ENCODE assay signal across 8 cellular contexts in the genomic region with DNA sequence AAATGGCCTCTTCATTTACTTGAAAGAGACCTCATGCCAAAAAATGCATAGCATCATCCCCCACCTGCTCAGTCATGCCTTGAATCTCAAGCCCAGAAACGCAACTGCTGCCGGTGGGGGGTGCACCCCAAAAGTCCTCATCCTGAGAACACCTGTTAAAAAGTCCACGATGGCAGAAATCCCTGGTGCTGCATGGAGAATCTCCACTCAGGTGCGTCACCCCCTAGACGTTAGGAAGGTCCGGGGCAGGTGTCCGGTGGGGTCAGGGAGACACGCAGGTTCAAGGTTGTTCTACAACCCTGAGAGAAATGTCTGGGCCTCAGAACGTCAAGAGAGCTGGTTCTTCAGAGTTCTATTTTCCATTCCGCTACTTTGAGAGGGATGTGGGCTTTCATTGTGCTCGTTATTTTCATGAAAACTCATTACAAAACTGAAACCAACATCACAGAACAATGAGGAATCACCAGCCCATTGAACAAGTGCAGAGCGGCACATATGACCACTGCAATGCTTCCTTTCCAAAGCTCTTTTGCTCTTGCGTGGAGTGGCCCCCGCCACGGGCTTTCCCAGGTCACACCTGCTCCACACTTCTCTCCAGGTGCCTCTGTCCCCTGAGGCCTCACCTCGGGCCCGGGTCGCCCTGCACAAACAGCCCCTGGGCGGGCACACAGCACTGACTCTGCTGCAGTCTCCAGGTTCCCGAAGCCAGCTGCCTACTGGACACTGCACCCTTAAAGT.
DNase-seq lines count a peak whose midpoint lies in the region; ATAC-seq and TF ChIP-seq lines count a peak whose summit lies in the region.

No MANE protein-coding gene starts in this region.

- intact Hi-C loops in CD14-positive monocyte (cut with micrococcal nuclease) (no loop called here), left colon (cut with DNase I, micrococcal nuclease) (no loop called here)

- peak; percentile 78 for ATAC-seq in GM19328 (IDR thresholded peaks at IDR 0.05; ENCODE audit: unreplicated experiment)
- peak; percentile 89 for ATAC-seq in HG03354 (IDR thresholded peaks at IDR 0.05; ENCODE audit: poor library complexity, severe bottlenecking, unreplicated experiment)
- peak; percentile 83 to 84 for ATAC-seq in activated T-cell treated with anti-CD3 and anti-CD28 coated beads, Interleukin-2, amount 50 U/mL, for 4 hours
- ATAC-seq in left colon, result peak; percentile 15

- peaks cover 2 to 7% of the 10 kb centered on the region in 2 donors for H3K36me3 Mint-ChIP-seq in CD14-positive monocyte
- H3K36me3 Mint-ChIP-seq in activated T-cell treated with anti-CD3 and anti-CD28 coated beads, Interleukin-2, amount 50 U/mL, for 4 hours (ENCODE audit: insufficient read depth), result no peaks in the 10 kb centered on the region

- H3K4me3 Mint-ChIP-seq in CD14-positive monocyte, result peak overlapping the region; percentile 63 to 79
- peak overlapping the region; percentile 65 for H3K4me3 Mint-ChIP-seq in activated T-cell treated with anti-CD3 and anti-CD28 coated beads, Interleukin-2, amount 50 U/mL, for 4 hours

- H3K4me1 Mint-ChIP-seq in CD14-positive monocyte, result peaks cover 61% of the 10 kb centered on the region
- H3K4me1 Mint-ChIP-seq in activated T-cell treated with anti-CD3 and anti-CD28 coated beads, Interleukin-2, amount 50 U/mL, for 4 hours (ENCODE audit: low read depth), result peaks cover 40% of the 10 kb centered on the region

- DNase-seq in CD14-positive monocyte (ENCODE audit: low spot score) (no peak), left colon (peak in 1 of 2 donors; percentile 3), Ammon's horn (ENCODE audit: low spot score) (no peak), foreskin fibroblast (no peak)
- DNase-seq in activated T-cell treated with anti-CD3 and anti-CD28 coated beads, Interleukin-2, amount 50 U/mL, for 4 hours, result no peak
- DNase-seq in stimulated activated naive CD4-positive, alpha-beta T cell treated with Interleukin-2 at 50 U/mL for 16 hours (lab: John Stamatoyannopoulos, UW), result peak; percentile 37

- H3K9me3 Mint-ChIP-seq in CD14-positive monocyte, result peaks cover 0 to 2% (median 0%) of the 10 kb centered on the region in 7 donors
- no peaks in the 10 kb centered on the region for H3K9me3 Mint-ChIP-seq in activated T-cell treated with anti-CD3 and anti-CD28 coated beads, Interleukin-2, amount 50 U/mL, for 4 hours

- TF ChIP-seq CTCF in CD14-positive monocyte (IDR thresholded peaks at IDR 0.05), result no peak
- TF ChIP-seq CTCF in foreskin fibroblast (IDR thresholded peaks at IDR 0.05; ENCODE audit: low read depth, low read length), result no peak

- peaks cover 0 to 6% (median 1%) of the 10 kb centered on the region in 3 donors for H3K27me3 Mint-ChIP-seq in CD14-positive monocyte (ENCODE audit: low read depth in 3 of 3)
- H3K27me3 Mint-ChIP-seq in activated T-cell treated with anti-CD3 and anti-CD28 coated beads, Interleukin-2, amount 50 U/mL, for 4 hours (ENCODE audit: low read depth), result no peaks in the 10 kb centered on the region

- peak overlapping the region; percentile 75 to 87 (median 83) for H3K27ac Mint-ChIP-seq in CD14-positive monocyte

- no peak overlapping the region for H3K4me3 ChIP-seq in foreskin fibroblast (ENCODE audit: low read depth in 1 of 2, low read length in 2 of 2)

Comparison
In these comparisons a context has a peak if more than half of its experiments do, and no peak if none do; other contexts are left out.
1. ATAC-seq: peak in every context shown above with its lines; median percentile 89 in HG03354; 84 in activated T-cell treated with anti-CD3 and anti-CD28 coated beads, Interleukin-2, amount 50 U/mL, for 4 hours; 78 in GM19328; 15 in left colon.